In the genomic region with DNA sequence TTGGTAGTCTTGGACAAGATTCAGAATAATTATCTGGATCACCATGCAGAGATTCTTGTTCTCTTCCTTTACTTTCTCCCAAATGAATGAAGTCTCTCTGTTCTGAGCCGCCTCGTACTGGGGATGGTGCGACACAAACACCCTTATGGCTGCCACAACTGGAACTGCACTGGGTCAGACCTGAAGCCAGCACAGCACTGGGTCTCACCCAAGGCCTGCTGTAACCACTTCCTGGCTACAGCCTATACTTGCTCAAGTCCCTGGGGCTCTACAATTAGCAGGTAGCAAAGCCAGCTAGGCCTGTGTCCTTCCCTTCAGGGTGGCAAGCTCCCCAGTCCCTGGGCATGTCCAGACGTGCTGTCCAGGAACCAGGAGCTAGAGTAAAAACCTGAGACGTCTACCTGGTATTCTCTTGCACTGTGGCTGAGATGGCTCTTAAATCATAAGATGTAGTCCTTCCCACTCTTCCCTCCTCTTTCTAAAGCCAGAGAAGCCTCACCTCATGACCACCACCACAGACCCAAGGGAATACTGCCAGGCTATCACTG, we compare ENCODE assay signal across 22 cellular contexts. TPM values are rescaled to one million over a fixed set of nuclear protein-coding genes. Genes with fewer than 3 reads are reported as not detected.
A peak's percentile ranks its signal among the peaks of the same experiment; 100 is the strongest.
DNase-seq lines count a peak whose midpoint lies in the region; ATAC-seq lines count a peak whose summit lies in the region.
"Had no signal": no experiment of that assay in that cellular context is flagged by ENCODE, and none has a peak within 500 bp of the region (broad histone marks: within the 10 kb centered on the region; RNA-seq: fewer than 3 reads in every experiment).

No MANE protein-coding gene starts in this region.

- ATAC-seq in natural killer cell treated with Interleukin-12 subunit alpha and Interleukin-12 subunit beta and Interleukin-15 and Interleukin-18, amount 100 ng/mL, for 72 hours = peak in 1 of 2 donors; percentile 58
- no peak for ATAC-seq in GM21737 (IDR thresholded peaks at IDR 0.05; ENCODE audit: unreplicated experiment)

- peak overlapping the region; percentile 50 for H3K27ac Mint-ChIP-seq in activated naive CD4-positive, alpha-beta T cell treated with anti-CD3 and anti-CD28 coated beads, Interleukin-2, amount 10 ng/mL, durations not matched to agents 7 days and 5 days
- peak overlapping the region; percentile 48 to 97 for H3K27ac Mint-ChIP-seq in natural killer cell treated with Interleukin-12 subunit alpha and Interleukin-12 subunit beta and Interleukin-15 and Interleukin-18, amount 100 ng/mL, for 72 hours
- H3K27ac Mint-ChIP-seq: CD4-positive, alpha-beta T cell had no signal

- peaks cover 41% of the 10 kb centered on the region for H3K36me3 Mint-ChIP-seq in activated naive CD4-positive, alpha-beta T cell treated with anti-CD3 and anti-CD28 coated beads, Interleukin-2, amount 10 ng/mL, durations not matched to agents 7 days and 5 days
- H3K36me3 Mint-ChIP-seq in natural killer cell treated with Interleukin-12 subunit alpha and Interleukin-12 subunit beta and Interleukin-15 and Interleukin-18, amount 100 ng/mL, for 72 hours = peaks cover 63% of the 10 kb centered on the region

- no peak overlapping the region for H3K4me3 Mint-ChIP-seq in activated naive CD4-positive, alpha-beta T cell treated with anti-CD3 and anti-CD28 coated beads, Interleukin-2, amount 10 ng/mL, durations not matched to agents 7 days and 5 days
- H3K4me3 Mint-ChIP-seq in natural killer cell treated with Interleukin-12 subunit alpha and Interleukin-12 subunit beta and Interleukin-15 and Interleukin-18, amount 100 ng/mL, for 72 hours = no peak overlapping the region
- H3K4me3 Mint-ChIP-seq: CD4-positive, alpha-beta T cell had no signal

- H3K27me3 Mint-ChIP-seq in activated naive CD4-positive, alpha-beta T cell treated with anti-CD3 and anti-CD28 coated beads, Interleukin-2, amount 10 ng/mL, durations not matched to agents 7 days and 5 days = no peaks in the 10 kb centered on the region
- no peaks in the 10 kb centered on the region for H3K27me3 Mint-ChIP-seq in natural killer cell treated with Interleukin-12 subunit alpha and Interleukin-12 subunit beta and Interleukin-15 and Interleukin-18, amount 100 ng/mL, for 72 hours
- H3K27me3 Mint-ChIP-seq: CD4-positive, alpha-beta T cell had no signal

- CTCF ChIA-PET in activated naive CD4-positive, alpha-beta T cell treated with anti-CD3 and anti-CD28 coated beads, Interleukin-2, amount 10 ng/mL, durations not matched to agents 7 days and 5 days (lab: Charles Lee) = no interaction called here

- no peak for DNase-seq in activated naive CD4-positive, alpha-beta T cell treated with anti-CD3 and anti-CD28 coated beads, Interleukin-2, amount 10 ng/mL, durations not matched to agents 7 days and 5 days
- DNase-seq in activated naive CD4-positive, alpha-beta T cell treated with anti-CD3 and anti-CD28 coated beads, Interleukin-2, amount 50 U/mL, for 16 hours = no peak
- DNase-seq in NCI-H69 (lab: John Stamatoyannopoulos, UW) = peak; percentile 7
- peak; percentile 27 for DNase-seq in epithelial cell of prostate (ENCODE audit: low read depth, low spot score)
- no peak for DNase-seq in natural killer cell treated with Interleukin-12 subunit alpha and Interleukin-12 subunit beta and Interleukin-15 and Interleukin-18, amount 100 ng/mL, for 72 hours (ENCODE audit: low spot score)
- no peak for DNase-seq in NCI-H2107 (lab: John Stamatoyannopoulos, UW)
- DNase-seq in cerebellum (ENCODE audit: low spot score) = no peak
- DNase-seq: CD4-positive, alpha-beta T cell; GOT3; HCEC 1CT; NCI-H1092 treated with DMSO at 0.1 percent for 48 hours; NCI-H1436; NCI-H187; NCI-H2081 treated with DMSO at 0.1 percent for 48 hours; NCI-H526 treated with DMSO at 0.1 percent for 48 hours; OCI-M1; Peyer's patch; SHP77 treated with DMSO at 0.1 percent for 48 hours had no signal

- peaks cover 33% of the 10 kb centered on the region for H3K4me1 Mint-ChIP-seq in activated naive CD4-positive, alpha-beta T cell treated with anti-CD3 and anti-CD28 coated beads, Interleukin-2, amount 10 ng/mL, durations not matched to agents 7 days and 5 days
- H3K4me1 Mint-ChIP-seq in natural killer cell treated with Interleukin-12 subunit alpha and Interleukin-12 subunit beta and Interleukin-15 and Interleukin-18, amount 100 ng/mL, for 72 hours (ENCODE audit: low read depth in 2 of 2) = peaks cover 56 to 73% of the 10 kb centered on the region in 2 donors

- peaks cover 51% of the 10 kb centered on the region for H3K9me3 Mint-ChIP-seq in activated naive CD4-positive, alpha-beta T cell treated with anti-CD3 and anti-CD28 coated beads, Interleukin-2, amount 10 ng/mL, durations not matched to agents 7 days and 5 days
- peaks cover 23% of the 10 kb centered on the region for H3K9me3 Mint-ChIP-seq in natural killer cell treated with Interleukin-12 subunit alpha and Interleukin-12 subunit beta and Interleukin-15 and Interleukin-18, amount 100 ng/mL, for 72 hours

- H3K27ac ChIP-seq in epithelial cell of prostate = peak overlapping the region; percentile 28
- H3K27ac ChIP-seq: BLaER1, Peyer's patch had no signal

RNA-seq across cellular contexts. Expression of a gene that starts 27.6 kb away (rescaled TPM):
- total RNA-seq in natural killer cell treated with Interleukin-12 subunit alpha and Interleukin-12 subunit beta and Interleukin-15 and Interleukin-18, amount 100 ng/mL, for 72 hours = over 10,000 TPM; 20,993 to 58,992 TPM
- total RNA-seq in cerebellum = not detected
- total RNA-seq: G401, NCI-H460, Peyer's patch had no signal

Comparison
In these comparisons a context has a peak if more than half of its experiments do, and no peak if none do; other contexts are left out.
1. DNase-seq: peak in NCI-H69 (single experiment) and epithelial cell of prostate (single experiment); none in activated naive CD4-positive, alpha-beta T cell treated with anti-CD3 and anti-CD28 coated beads, Interleukin-2, amount 10 ng/mL, durations not matched to agents 7 days and 5 days (single experiment), activated naive CD4-positive, alpha-beta T cell treated with anti-CD3 and anti-CD28 coated beads, Interleukin-2, amount 50 U/mL, for 16 hours (single experiment), natural killer cell treated with Interleukin-12 subunit alpha and Interleukin-12 subunit beta and Interleukin-15 and Interleukin-18, amount 100 ng/mL, for 72 hours (single experiment), NCI-H2107 (single experiment) and cerebellum (single experiment).
2. RNA of a gene that starts 27.6 kb away (total RNA-seq): 20,993 to 58,992 TPM in natural killer cell treated with Interleukin-12 subunit alpha and Interleukin-12 subunit beta and Interleukin-15 and Interleukin-18, amount 100 ng/mL, for 72 hours; not detected in cerebellum (single experiment); every median in the first group is over 1,000 times any median in the second.